14 cellular contexts compared by ENCODE assay signal in the genomic region with DNA sequence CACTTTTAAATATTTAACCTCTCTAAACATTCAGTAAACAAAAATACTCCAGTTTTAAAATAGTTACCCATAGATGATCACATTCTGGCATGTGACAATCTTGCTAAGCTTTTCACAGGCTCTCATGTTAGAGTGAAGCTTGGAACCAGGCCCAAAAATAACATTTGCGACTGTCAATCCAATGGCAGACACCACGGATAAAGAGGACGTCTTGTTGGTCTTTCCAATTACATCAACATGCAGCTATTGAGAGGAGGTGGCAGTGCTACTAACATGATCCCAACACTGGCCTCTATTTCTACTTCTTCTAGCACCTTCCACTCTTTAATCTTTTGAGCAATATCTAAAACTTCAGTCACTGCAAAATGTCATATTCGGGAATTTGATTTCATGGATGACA.
DNase-seq lines count a peak whose midpoint lies in the region; ATAC-seq and TF ChIP-seq lines count a peak whose summit lies in the region.
"Had no signal": no experiment of that assay in that cellular context is flagged by ENCODE, and none has a peak within 500 bp of the region (broad histone marks: within the 10 kb centered on the region; RNA-seq: fewer than 3 reads in every experiment).

No MANE protein-coding gene starts in this region.

- intact Hi-C loops in Right ventricle myocardium inferior (cut with DNase I): loop anchor here (5.0 kb wide), 1 partner anchor 35 kb away; no protein-coding TSS in a partner anchor

- ATAC-seq in Right ventricle myocardium inferior: peak; percentile 64
- ATAC-seq: GM12878, HCT116 had no signal

- H3K27me3 ChIP-seq in right atrium auricular region (no peaks in the 10 kb centered on the region), SJCRH30 (no peaks in the 10 kb centered on the region)
- H3K27me3 ChIP-seq: BLaER1 treated with 17β-estradiol and CSF1 and Interleukin-3, amounts not matched to agents 10 nM and 100 nM had no signal

- H3K27ac ChIP-seq in right atrium auricular region: no peak overlapping the region
- H3K27ac ChIP-seq in SJCRH30: peak overlapping the region; percentile 36
- H3K27ac ChIP-seq: BLaER1 treated with 17β-estradiol and CSF1 and Interleukin-3, amounts not matched to agents 10 nM and 100 nM; GM23248 had no signal

- DNase-seq in Right ventricle myocardium inferior (ENCODE audit: missing footprints) (no peak), right atrium auricular region (ENCODE audit: low spot score) (no peak), SJCRH30 (peak; percentile 72 to 86), myocyte (ENCODE audit: low read depth) (peak; percentile 74), foreskin fibroblast (no peak), COLO668 (lab: John Stamatoyannopoulos, UW; ENCODE audit: unreplicated experiment) (no peak), AG08395 (ENCODE audit: low spot score) (no peak)
- DNase-seq: 8988T; CD4-positive, CD25-positive, alpha-beta regulatory T cell; DMS79; GM23248 had no signal

- TF ChIP-seq CTCF in right atrium auricular region (IDR thresholded peaks at IDR 0.05): no peak
- no peak for TF ChIP-seq CTCF in foreskin fibroblast (IDR thresholded peaks at IDR 0.05; ENCODE audit: low read depth, low read length)

- no peaks in the 10 kb centered on the region for H3K9me3 ChIP-seq in right atrium auricular region
- H3K9me3 ChIP-seq in SJCRH30 (replicated peaks): no peaks in the 10 kb centered on the region

- no peaks in the 10 kb centered on the region for H3K4me1 ChIP-seq in right atrium auricular region
- H3K4me1 ChIP-seq in SJCRH30: peaks cover 6% of the 10 kb centered on the region
- H3K4me1 ChIP-seq: BLaER1 treated with 17β-estradiol and CSF1 and Interleukin-3, amounts not matched to agents 10 nM and 100 nM had no signal

- no peak overlapping the region for H3K4me3 ChIP-seq in right atrium auricular region
- no peak overlapping the region for H3K4me3 ChIP-seq in SJCRH30
- H3K4me3 ChIP-seq in foreskin fibroblast (ENCODE audit: low read depth in 1 of 2, low read length in 2 of 2): no peak overlapping the region
- H3K4me3 ChIP-seq: BLaER1 treated with 17β-estradiol and CSF1 and Interleukin-3, amounts not matched to agents 10 nM and 100 nM; GM12878; GM23248 had no signal

- H3K36me3 ChIP-seq in right atrium auricular region (no peaks in the 10 kb centered on the region), SJCRH30 (no peaks in the 10 kb centered on the region)
- H3K36me3 ChIP-seq: BLaER1 treated with 17β-estradiol and CSF1 and Interleukin-3, amounts not matched to agents 10 nM and 100 nM had no signal

Comparison
In these comparisons a context has a peak if more than half of its experiments do, and no peak if none do; other contexts are left out.
1. DNase-seq: peak in SJCRH30 (2 of 2) and myocyte (single experiment); none in Right ventricle myocardium inferior (single experiment), right atrium auricular region (single experiment), foreskin fibroblast (0 of 2), COLO668 (single experiment) and AG08395 (single experiment).